In genomic region chr20:63642518-63643247, GRCh38 we compare ENCODE assay signal across 1 cellular context.
TF ChIP-seq lines count a peak whose summit lies in the region.

No MANE protein-coding gene starts in this region.

TF ChIP-seq in HepG2, 621 proteins besides CTCF, POLR2A, EP300 and RAD21 (continued from another document and continues in another):
- TF ChIP-seq NCOA1 (CRISPR knock-in tag; IDR thresholded peaks at IDR 0.05) (no peak), FOXO4 (CRISPR knock-in tag; conservative IDR thresholded peaks at IDR 0.05) (no peak), ZNF12 (CRISPR knock-in tag; IDR thresholded peaks at IDR 0.05) (no peak), ZNF687 (CRISPR knock-in tag; IDR thresholded peaks at IDR 0.05) (peak; percentile 8; the same call in 1 of the 2 replicates), ZNF225 (CRISPR knock-in tag; IDR thresholded peaks at IDR 0.05) (no peak), ZSCAN22 (CRISPR knock-in tag; IDR thresholded peaks at IDR 0.05) (no peak), ZNF260 (CRISPR knock-in tag; IDR thresholded peaks at IDR 0.05; ENCODE audit: borderline replicate concordance, low read depth) (no peak), E2F1 (CRISPR knock-in tag; IDR thresholded peaks at IDR 0.05) (no peak), ZHX1 (CRISPR knock-in tag; IDR thresholded peaks at IDR 0.05; ENCODE audit: low read depth) (no peak; the same call in 1 of the 2 replicates), UBTF (CRISPR knock-in tag; IDR thresholded peaks at IDR 0.05) (no peak), CCDC6 (CRISPR knock-in tag; IDR thresholded peaks at IDR 0.05) (no peak; the same call in 1 of the 2 replicates), RFX5 (IDR thresholded peaks at IDR 0.05; ENCODE audit: low read depth, low read length) (no peak), RBAK (CRISPR knock-in tag; IDR thresholded peaks at IDR 0.05) (no peak), THAP9 (CRISPR knock-in tag; IDR thresholded peaks at IDR 0.05; ENCODE audit: borderline replicate concordance) (no peak), DDIT3 (CRISPR knock-in tag; IDR thresholded peaks at IDR 0.05) (no peak), NFE2L1 (CRISPR knock-in tag; IDR thresholded peaks at IDR 0.05; ENCODE audit: borderline replicate concordance) (no peak), IRX3 (CRISPR knock-in tag; IDR thresholded peaks at IDR 0.05; ENCODE audit: borderline replicate concordance, low read depth) (no peak), ZNF33A (CRISPR knock-in tag; IDR thresholded peaks at IDR 0.05; ENCODE audit: borderline replicate concordance) (no peak), TERF1 (CRISPR knock-in tag; IDR thresholded peaks at IDR 0.05) (no peak), NFKB2 (CRISPR knock-in tag; IDR thresholded peaks at IDR 0.05; ENCODE audit: borderline replicate concordance) (no peak), ZNF362 (CRISPR knock-in tag; IDR thresholded peaks at IDR 0.05; ENCODE audit: borderline replicate concordance) (no peak), ZNF713 (CRISPR knock-in tag; IDR thresholded peaks at IDR 0.05) (no peak), ZFP91 (CRISPR knock-in tag; IDR thresholded peaks at IDR 0.05; ENCODE audit: borderline replicate concordance) (no peak; the same call in 1 of the 2 replicates), PCBP1 (IDR thresholded peaks at IDR 0.05; ENCODE audit: borderline replicate concordance, low read depth, low read length) (0 out of 2 replicates have a peak, but pooled peaks have one; percentile 48), ZNF616 (CRISPR knock-in tag; IDR thresholded peaks at IDR 0.05; ENCODE audit: low read depth) (no peak), ZMYM3 (CRISPR knock-in tag; IDR thresholded peaks at IDR 0.05) (no peak), HNRNPL (IDR thresholded peaks at IDR 0.05; ENCODE audit: low read depth, low read length) (0 out of 2 replicates have a peak, but pooled peaks have one; percentile 48), KDM1A (CRISPR knock-in tag; IDR thresholded peaks at IDR 0.05) (no peak), SMC3 (IDR thresholded peaks at IDR 0.05; ENCODE audit: low read length) (no peak), RARA (CRISPR knock-in tag; IDR thresholded peaks at IDR 0.05) (no peak), ZNF841 (CRISPR knock-in tag; IDR thresholded peaks at IDR 0.05; ENCODE audit: borderline replicate concordance) (no peak), NCOR1 (IDR thresholded peaks at IDR 0.05; ENCODE audit: borderline replicate concordance, low read length) (no peak), BCL3 (CRISPR knock-in tag; IDR thresholded peaks at IDR 0.05) (0 out of 2 replicates have a peak, but pooled peaks have one; percentile 8), FOXK2 (IDR thresholded peaks at IDR 0.05) (no peak), ZNF619 (CRISPR knock-in tag; IDR thresholded peaks at IDR 0.05) (no peak), ZNF547 (CRISPR knock-in tag; IDR thresholded peaks at IDR 0.05) (peak; percentile 60; the same call in 1 of the 2 replicates), ATM (IDR thresholded peaks at IDR 0.05; ENCODE audit: borderline replicate concordance) (no peak), ZNF652 (CRISPR knock-in tag; IDR thresholded peaks at IDR 0.05; ENCODE audit: borderline replicate concordance, low read depth) (no peak), FOXO1 (CRISPR knock-in tag; IDR thresholded peaks at IDR 0.05) (no peak), ZBTB8A (CRISPR knock-in tag; IDR thresholded peaks at IDR 0.05; ENCODE audit: borderline replicate concordance, low read depth) (no peak), PLRG1 (conservative IDR thresholded peaks at IDR 0.05) (no peak), ISX (CRISPR knock-in tag; conservative IDR thresholded peaks at IDR 0.05) (no peak), JUN (CRISPR knock-in tag; IDR thresholded peaks at IDR 0.05) (no peak)
